Comparison of ENCODE assay signal across 13 cellular contexts in genomic region chr6:134060491-134061106, GRCh38. TPM values are rescaled to one million over a fixed set of nuclear protein-coding genes. Genes with fewer than 3 reads are reported as not detected.
DNase-seq lines count a peak whose midpoint lies in the region; ATAC-seq, FAIRE-seq and TF ChIP-seq lines count a peak whose summit lies in the region.
"Had no signal": no experiment of that assay in that cellular context is flagged by ENCODE, and none has a peak within 500 bp of the region (broad histone marks: within the 10 kb centered on the region; RNA-seq: fewer than 3 reads in every experiment).

No MANE protein-coding gene starts in this region.

- ATAC-seq in GM19395 (IDR thresholded peaks at IDR 0.05; ENCODE audit: unreplicated experiment), result no peak
- no peak for ATAC-seq in GM19455 (IDR thresholded peaks at IDR 0.05; ENCODE audit: unreplicated experiment)

- H3K79me2 ChIP-seq in endothelial cell of umbilical vein (ENCODE audit: control insufficient read depth, insufficient read depth, low read length) (no peaks in the 10 kb centered on the region), neural progenitor cell (ENCODE audit: low read depth) (no peaks in the 10 kb centered on the region)

- dilution Hi-C loops in endothelial cell of umbilical vein (cut with MboI; ENCODE audit: extremely low pct_ligation_motif_present, low sequenced_read_pairs), result no loop called here

- H3K4me3 Mint-ChIP-seq in neural progenitor cell, result no peak overlapping the region

- peak overlapping the region; percentile 48 for H3K27ac Mint-ChIP-seq in neural progenitor cell

- no peaks in the 10 kb centered on the region for H3K9me3 Mint-ChIP-seq in neural progenitor cell

- H3K4me1 ChIP-seq in ES-I3 (ENCODE audit: insufficient read depth, low read length), result peaks cover 36% of the 10 kb centered on the region
- peaks cover 10% of the 10 kb centered on the region for H3K4me1 ChIP-seq in endothelial cell of umbilical vein (ENCODE audit: control insufficient read depth, extremely low read depth, insufficient read depth, low read length)
- peaks cover 55% of the 10 kb centered on the region for H3K4me1 ChIP-seq in neural progenitor cell
- no peaks in the 10 kb centered on the region for H3K4me1 ChIP-seq in spleen

- TF ChIP-seq CTCF in endothelial cell of umbilical vein (IDR thresholded peaks at IDR 0.05; ENCODE audit: extremely low read depth in 1 of 2, insufficient read depth in 1 of 2, low read depth in 1 of 2, low read length in 2 of 2) (no peak), neural progenitor cell (IDR thresholded peaks at IDR 0.05) (no peak), spleen (IDR thresholded peaks at IDR 0.05 in 8 of 11, conservative IDR thresholded peaks at IDR 0.05 in 3 of 11) (no peak)

- BruUV-seq in endothelial cell of umbilical vein (replicated peaks; lab: Mats Ljungman, UMichigan), result no TSS peak

- H3K36me3 Mint-ChIP-seq in neural progenitor cell, result no peaks in the 10 kb centered on the region

- POLR2A ChIA-PET in endothelial cell of umbilical vein (lab: Charles Lee), result no interaction called here

- TF ChIP-seq POLR2A in endothelial cell of umbilical vein (IDR thresholded peaks at IDR 0.05; ENCODE audit: low read depth, low read length) (no peak), spleen (IDR thresholded peaks at IDR 0.05) (no peak)

- FAIRE-seq in RCC 7860 (lab: Jason Lieb, UNC), result peak; percentile 83
- FAIRE-seq in endothelial cell of umbilical vein (lab: Jason Lieb, UNC), result peak; percentile 96
- FAIRE-seq: endometrium, small intestine had no signal

- H3K4me2 ChIP-seq in endothelial cell of umbilical vein (ENCODE audit: insufficient read depth, low read length) (no peak overlapping the region), neural progenitor cell (no peak overlapping the region)

- H3K4me3 ChIP-seq in endothelial cell of umbilical vein (replicated peaks in 1 of 3; ENCODE audit: insufficient read depth in 1 of 3, low read depth in 1 of 3, low read length in 3 of 3) (no peak overlapping the region), neural progenitor cell (no peak overlapping the region), spleen (no peak overlapping the region)
- H3K4me3 ChIP-seq: lung had no signal

- intact Hi-C loops in endothelial cell of umbilical vein (cut with micrococcal nuclease), result loop anchor here (1.0 kb wide), 2 partner anchors 8 to 108 kb away; partner anchors contain the start of gene SLC2A12
- intact Hi-C loops in spleen (cut with DNase I; ENCODE audit: low total_unique reads), result loop anchor here (10.0 kb wide), 1 partner anchor 136 kb away; no protein-coding TSS in a partner anchor

- peak overlapping the region; percentile 3; the same call in 1 of the 2 replicates for H3K9ac ChIP-seq in ES-I3 (ENCODE audit: low read depth, low read length)
- H3K9ac ChIP-seq in endothelial cell of umbilical vein (replicated peaks; ENCODE audit: extremely low read depth, insufficient read depth, low read length), result no peak overlapping the region
- no peak overlapping the region for H3K9ac ChIP-seq in neural progenitor cell

- H4K20me1 ChIP-seq in endothelial cell of umbilical vein (replicated peaks; ENCODE audit: control insufficient read depth, extremely low read depth, insufficient read depth, low read length), result no peaks in the 10 kb centered on the region
- H4K20me1 ChIP-seq in neural progenitor cell (ENCODE audit: low read depth), result no peaks in the 10 kb centered on the region

- H2AFZ ChIP-seq in endothelial cell of umbilical vein (ENCODE audit: low read depth, low read length) (no peak overlapping the region), neural progenitor cell (replicated peaks) (peak overlapping the region; percentile 26)

- CTCF ChIA-PET in endothelial cell of umbilical vein (lab: Charles Lee), result interaction anchor here (0.7 to 4.7 kb wide), 14 partner anchors 11 to 491 kb away, joined by 3 to 133 read pairs (median 3); no protein-coding TSS in a partner anchor

- no peaks in the 10 kb centered on the region for H3K9me1 ChIP-seq in endothelial cell of umbilical vein (replicated peaks; ENCODE audit: control insufficient read depth, extremely low read depth, insufficient read depth, low read length)

- H3K36me3 ChIP-seq in ES-I3 (ENCODE audit: insufficient read depth, low read length), result no peaks in the 10 kb centered on the region
- H3K36me3 ChIP-seq in endothelial cell of umbilical vein (ENCODE audit: control insufficient read depth in 2 of 2, extremely low read depth in 1 of 2, insufficient read depth in 2 of 2, low read length in 2 of 2), result no peaks in the 10 kb centered on the region
- no peaks in the 10 kb centered on the region for H3K36me3 ChIP-seq in neural progenitor cell
- H3K36me3 ChIP-seq in spleen, result no peaks in the 10 kb centered on the region

- H3K27me3 Mint-ChIP-seq in neural progenitor cell (ENCODE audit: insufficient read depth, low read depth), result peaks cover 5% of the 10 kb centered on the region

- H3F3A ChIP-seq in neural progenitor cell (ENCODE audit: low read depth), result peaks cover 13% of the 10 kb centered on the region

- H3K4me1 Mint-ChIP-seq in neural progenitor cell, result peaks cover 40% of the 10 kb centered on the region

- H3K27me3 ChIP-seq in endothelial cell of umbilical vein (ENCODE audit: control insufficient read depth in 2 of 2, insufficient read depth in 2 of 2, low read length in 2 of 2) (no peaks in the 10 kb centered on the region), neural progenitor cell (no peaks in the 10 kb centered on the region), spleen (replicated peaks in 1 of 7) (no peaks in the 10 kb centered on the region)

- DNase-seq in RCC 7860 (ENCODE audit: low spot score), result peak; percentile 78
- peak; percentile 76 for DNase-seq in endothelial cell of umbilical vein (ENCODE audit: low read depth, low spot score)
- peak; percentile 34 for DNase-seq in neural progenitor cell (ENCODE audit: low spot score)
- no peak for DNase-seq in activated CD4-positive, alpha-beta T cell treated with anti-CD3 and anti-CD28 coated beads for 4 hours
- no peak for DNase-seq in spleen
- DNase-seq: activated CD4-positive, CD25-positive, alpha-beta regulatory T cell; NCI-H1930; small intestine had no signal

- WGBS in spleen, 5 donors, result 88 to 96% (median 90%) methylated on average over 5 of the region's 5 CpGs

- H3K27ac ChIP-seq in endothelial cell of umbilical vein (ENCODE audit: insufficient read depth, low read depth, low read length) (no peak overlapping the region), neural progenitor cell (no peak overlapping the region), spleen (no peak overlapping the region)

- H3K9me3 ChIP-seq in ES-I3 (ENCODE audit: control insufficient read depth, insufficient read depth, low read length) (no peaks in the 10 kb centered on the region), endothelial cell of umbilical vein (replicated peaks; ENCODE audit: control insufficient read depth, insufficient read depth, low read length) (no peaks in the 10 kb centered on the region), neural progenitor cell (ENCODE audit: low read depth) (no peaks in the 10 kb centered on the region), spleen (no peaks in the 10 kb centered on the region)

TF ChIP-seq in endothelial cell of umbilical vein, 7 proteins besides CTCF, POLR2A, EP300 and RAD21:
- TF ChIP-seq POLR2AphosphoS5 (IDR thresholded peaks at IDR 0.05; ENCODE audit: insufficient read depth, low read depth, low read length), result no peak
- TF ChIP-seq JUN (IDR thresholded peaks at IDR 0.05; ENCODE audit: borderline replicate concordance, insufficient read depth, insufficient read length, low read depth), result peak; percentile 65
- TF ChIP-seq FOS (IDR thresholded peaks at IDR 0.05; ENCODE audit: borderline replicate concordance, insufficient read depth, low read length), result peak; percentile 71
- TF ChIP-seq, protein P1, sequence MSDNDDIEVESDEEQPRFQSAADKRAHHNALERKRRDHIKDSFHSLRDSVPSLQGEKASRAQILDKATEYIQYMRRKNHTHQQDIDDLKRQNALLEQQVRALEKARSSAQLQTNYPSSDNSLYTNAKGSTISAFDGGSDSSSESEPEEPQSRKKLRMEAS (IDR thresholded peaks at IDR 0.05; ENCODE audit: insufficient read depth, insufficient read length), result no peak

RNA-seq across cellular contexts. Expression of gene SLC2A12, which starts 8.2 kb away (rescaled TPM):
- total RNA-seq in endothelial cell of umbilical vein (0.39 and 0.93 TPM in 2 replicates), neural progenitor cell (ENCODE audit: low replicate concordance) (26.0 and 29.2 TPM in 2 replicates), spleen (under 1 TPM in 5 of 7 donors, not detected in 2; 0.07 to 0.26 (median 0.13) TPM)
- polyA plus RNA-seq in endothelial cell of umbilical vein (1.4 and 1.6 TPM in 2 replicates), spleen (under 1 TPM; 0.02 to 0.03 (median 0.03) TPM)
- polyA plus RNA-seq in endothelial cell of umbilical vein (2011; cell fraction: cytosol; rRNA removed), result 0.84 and 1.1 TPM in 2 replicates
- polyA plus RNA-seq in endothelial cell of umbilical vein (2011; cell fraction: nucleus; rRNA removed), result 0.84 and 0.90 TPM in 2 replicates
- polyA plus RNA-seq in endothelial cell of umbilical vein (2012), result 3.4 and 3.6 TPM in 2 replicates
- polyA minus RNA-seq in endothelial cell of umbilical vein, result 6.6 and 6.7 TPM in 2 replicates
- not detected for polyA minus RNA-seq in endothelial cell of umbilical vein (2011; cell fraction: cytosol; rRNA and poly(A)+ RNA removed)
- polyA minus RNA-seq in endothelial cell of umbilical vein (2011; cell fraction: nucleus; rRNA and poly(A)+ RNA removed), result 2.0 and 2.2 TPM in 2 replicates

Comparison
In these comparisons a context has a peak if more than half of its experiments do, and no peak if none do; other contexts are left out.
1. DNase-seq: peak in RCC 7860 (single experiment), endothelial cell of umbilical vein (single experiment) and neural progenitor cell (single experiment); none in activated CD4-positive, alpha-beta T cell treated with anti-CD3 and anti-CD28 coated beads for 4 hours (0 of 2) and spleen (single experiment).
2. RNA of gene SLC2A12, which starts 8.2 kb away (total RNA-seq): 26.0 to 29.2 TPM in neural progenitor cell; 0.39 to 0.93 TPM in endothelial cell of umbilical vein and 0.07 to 0.26 TPM in spleen; every median in the first group is over 10 times any median in the second.